1 cellular context compared by ENCODE assay signal in genomic region chr17:78172284-78173024, GRCh38.
TF ChIP-seq lines count a peak whose summit lies in the region.

No MANE protein-coding gene starts in this region.

TF ChIP-seq in WTC11, 78 proteins besides CTCF, POLR2A, EP300 and RAD21 (continued from another document):
- TF ChIP-seq ZNF532 (CRISPR knock-in tag; IDR thresholded peaks at IDR 0.05; ENCODE audit: borderline replicate concordance): no peak
- peak; percentile 49; the same call in 1 of the 2 replicates for TF ChIP-seq SP1 (CRISPR knock-in tag; conservative IDR thresholded peaks at IDR 0.05)
- 0 out of 2 replicates have a peak, but pooled peaks have one; percentile 8 for TF ChIP-seq AR (CRISPR knock-in tag; IDR thresholded peaks at IDR 0.05)
